9 cellular contexts compared by ENCODE assay signal in the genomic region with DNA sequence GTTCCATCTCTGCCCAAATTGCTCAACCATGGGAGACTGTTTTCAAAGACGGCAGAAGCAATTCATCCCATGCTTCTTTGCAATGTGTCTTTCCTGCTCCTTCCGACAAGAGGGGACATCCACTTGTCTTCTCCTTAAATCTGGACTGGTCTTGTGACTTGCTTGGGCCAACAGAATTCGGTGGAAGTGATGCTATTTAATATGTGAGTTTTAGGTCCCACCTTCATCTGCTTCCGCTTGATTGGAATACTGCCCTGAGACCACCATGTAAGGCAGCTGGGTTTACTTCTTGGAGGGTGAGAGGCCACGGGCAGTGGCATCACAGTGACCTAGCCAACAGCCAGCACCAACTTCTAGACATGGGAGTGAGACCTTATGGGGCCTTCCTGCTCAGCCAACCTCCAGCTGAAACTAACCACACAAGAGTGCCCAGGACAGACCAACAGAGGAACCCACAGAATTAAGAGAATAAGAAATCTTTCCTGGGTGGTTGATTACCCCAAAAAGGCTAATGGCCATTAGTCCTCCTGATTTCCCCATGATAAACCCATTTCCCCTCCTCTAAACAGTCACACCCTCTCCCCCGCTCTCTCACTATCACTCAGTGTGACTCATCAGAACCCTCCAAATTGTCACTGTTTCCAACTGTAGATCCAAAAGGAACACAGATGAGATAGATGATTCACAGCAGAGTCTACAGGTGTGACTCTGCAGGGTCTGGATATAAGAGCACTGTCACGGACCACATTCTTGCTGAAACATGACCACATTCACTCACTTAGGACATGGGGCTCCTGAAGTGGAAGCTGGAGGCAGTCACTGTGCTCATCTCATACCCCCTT. TPM values are rescaled to one million over a fixed set of nuclear protein-coding genes. Genes with fewer than 3 reads are reported as not detected.
DNase-seq lines count a peak whose midpoint lies in the region; ATAC-seq lines count a peak whose summit lies in the region.
"Had no signal": no experiment of that assay in that cellular context is flagged by ENCODE, and none has a peak within 500 bp of the region (broad histone marks: within the 10 kb centered on the region; RNA-seq: fewer than 3 reads in every experiment).

No MANE protein-coding gene starts in this region.

- H3K4me1 Mint-ChIP-seq in activated naive CD8-positive, alpha-beta T cell treated with anti-CD3 and anti-CD28 coated beads, Interleukin-2, amount 50 U/mL, for 24 hours, result peaks cover 34% of the 10 kb centered on the region

- no peak overlapping the region for H3K4me3 Mint-ChIP-seq in activated naive CD8-positive, alpha-beta T cell treated with anti-CD3 and anti-CD28 coated beads, Interleukin-2, amount 50 U/mL, for 24 hours

- peak; percentile 46 for DNase-seq in activated CD4-positive, alpha-beta T cell treated with anti-CD3 and anti-CD28 coated beads for 48 hours
- DNase-seq in activated CD4-positive, alpha-beta T cell treated with anti-CD3 and anti-CD28 coated beads, Interleukin-2, amount 50 U/mL, for 1 hour, result no peak
- peak; percentile 21 for DNase-seq in activated naive CD8-positive, alpha-beta T cell treated with anti-CD3 and anti-CD28 coated beads, Interleukin-2, amount 50 U/mL, for 24 hours
- peak; percentile 15 to 19 for DNase-seq in stimulated activated CD8-positive, alpha-beta memory T cell treated with anti-CD3 and anti-CD28 coated beads, Interleukin-15, amount 100 ng/mL, for 48 hours (ENCODE audit: low read depth in 2 of 2)
- DNase-seq in SHP77 treated with DMSO at 0.1 percent for 48 hours (lab: John Stamatoyannopoulos, UW) (no peak), H4 (ENCODE audit: low spot score) (no peak), medulla oblongata (ENCODE audit: extremely low spot score) (no peak)
- DNase-seq: NCI-H1694 treated with DMSO at 0.1 percent for 48 hours had no signal

- no peaks in the 10 kb centered on the region for H3K9me3 Mint-ChIP-seq in activated naive CD8-positive, alpha-beta T cell treated with anti-CD3 and anti-CD28 coated beads, Interleukin-2, amount 50 U/mL, for 24 hours

- peak; percentile 30 for ATAC-seq in HG03108 (IDR thresholded peaks at IDR 0.05; ENCODE audit: unreplicated experiment)
- peak; percentile 94 for ATAC-seq in activated naive CD8-positive, alpha-beta T cell treated with anti-CD3 and anti-CD28 coated beads, Interleukin-2, amount 50 U/mL, for 24 hours

- H3K27me3 Mint-ChIP-seq in activated naive CD8-positive, alpha-beta T cell treated with anti-CD3 and anti-CD28 coated beads, Interleukin-2, amount 50 U/mL, for 24 hours, result peaks cover 7% of the 10 kb centered on the region

- H3K27ac Mint-ChIP-seq in activated naive CD8-positive, alpha-beta T cell treated with anti-CD3 and anti-CD28 coated beads, Interleukin-2, amount 50 U/mL, for 24 hours, result no peak overlapping the region

- no peaks in the 10 kb centered on the region for H3K36me3 Mint-ChIP-seq in activated naive CD8-positive, alpha-beta T cell treated with anti-CD3 and anti-CD28 coated beads, Interleukin-2, amount 50 U/mL, for 24 hours (ENCODE audit: low read depth)

RNA-seq across cellular contexts. Expression of a gene that starts 16.2 kb away (rescaled TPM):
- 11.7 and 12.6 TPM in 2 replicates for total RNA-seq in H4 (2014; rRNA removed; shearing (Covaris generic))

Comparison
In these comparisons a context has a peak if more than half of its experiments do, and no peak if none do; other contexts are left out.
1. DNase-seq: peak in activated CD4-positive, alpha-beta T cell treated with anti-CD3 and anti-CD28 coated beads for 48 hours (single experiment), activated naive CD8-positive, alpha-beta T cell treated with anti-CD3 and anti-CD28 coated beads, Interleukin-2, amount 50 U/mL, for 24 hours (single experiment) and stimulated activated CD8-positive, alpha-beta memory T cell treated with anti-CD3 and anti-CD28 coated beads, Interleukin-15, amount 100 ng/mL, for 48 hours (2 of 2); none in activated CD4-positive, alpha-beta T cell treated with anti-CD3 and anti-CD28 coated beads, Interleukin-2, amount 50 U/mL, for 1 hour (single experiment), SHP77 treated with DMSO at 0.1 percent for 48 hours (single experiment), H4 (single experiment) and medulla oblongata (single experiment).